Comparison of ENCODE assay signal across 8 cellular contexts in genomic region chr6:43059168-43060033, GRCh38. TPM values are rescaled to one million over a fixed set of nuclear protein-coding genes. Genes with fewer than 3 reads are reported as not detected.
DNase-seq lines count a peak whose midpoint lies in the region; ATAC-seq and TF ChIP-seq lines count a peak whose summit lies in the region.

Gene KLC4 (plus strand): TSS chr6:43059631. CDS start chr6:43061336, 1,705 bp downstream.
Gene MRPL2 (minus strand): TSS chr6:43059434. CDS start chr6:43059381, 53 bp downstream.

- intact Hi-C loops in esophagus squamous epithelium (cut with DNase I) = loop anchor here (10.0 kb wide), 1 partner anchor 95 kb away; the partner anchor contains the start of gene GNMT

- no peak within 1 kb of the TSS for H3K4me3 ChIP-seq in KMS-11 (IDR thresholded peaks at IDR 0.05; ENCODE audit: insufficient read depth, low read depth, low read length)
- peak within 1 kb of the TSS; percentile 49 to 98 (median 69) for H3K4me3 ChIP-seq in Peyer's patch
- peak within 1 kb of the TSS; percentile 83 to 97 (median 90) for H3K4me3 ChIP-seq in esophagus squamous epithelium

- TF ChIP-seq POLR2A in Peyer's patch (IDR thresholded peaks at IDR 0.05) (peak; percentile 82 to 85), esophagus squamous epithelium (IDR thresholded peaks at IDR 0.05) (peak in 3 of 4 donors; percentile 62 to 84 (median 77))

- H3K4me2 ChIP-seq in KMS-11 = peak within 1 kb of the TSS; percentile 99

- H3K27ac ChIP-seq in KMS-11 (peak within 1 kb of the TSS; percentile 7; the same call in 1 of the 2 replicates), Peyer's patch (peak within 1 kb of the TSS; percentile 88 to 98 (median 90)), esophagus squamous epithelium (peak within 1 kb of the TSS; percentile 89 to 97 (median 94))

- no peak for TF ChIP-seq CTCF in KMS-11 (conservative IDR thresholded peaks at IDR 0.05; ENCODE audit: low read depth, low read length)
- TF ChIP-seq CTCF in Peyer's patch (IDR thresholded peaks at IDR 0.05) = no peak
- TF ChIP-seq CTCF in esophagus squamous epithelium (IDR thresholded peaks at IDR 0.05) = peak in 1 of 6 experiments; percentile 4

- peak within 1 kb of the TSS; percentile 93 for H2AFZ ChIP-seq in KMS-11 (ENCODE audit: low read depth)

- 0 to 1% methylated on average over 25 to 29 of the region's 64 CpGs for WGBS in esophagus squamous epithelium, 2 donors

- H3K9me3 ChIP-seq in Peyer's patch = no peaks in the 10 kb centered on the region
- no peaks in the 10 kb centered on the region for H3K9me3 ChIP-seq in esophagus squamous epithelium

- peak within 1 kb of the TSS; percentile 84; the same call in 1 of the 2 replicates for H3K9ac ChIP-seq in KMS-11

- H3K27me3 ChIP-seq in KMS-11 (ENCODE audit: insufficient read depth, low read depth) = no peaks in the 10 kb centered on the region
- no peaks in the 10 kb centered on the region for H3K27me3 ChIP-seq in Peyer's patch
- no peaks in the 10 kb centered on the region for H3K27me3 ChIP-seq in esophagus squamous epithelium

- ATAC-seq in GM21737 (IDR thresholded peaks at IDR 0.05; ENCODE audit: unreplicated experiment) = peak; percentile 78

- H3K36me3 ChIP-seq in KMS-11 (ENCODE audit: insufficient read depth) (no peaks in the 10 kb centered on the region), Peyer's patch (peaks cover 0 to 47% (median 2%) of the 10 kb centered on the region in 3 donors), esophagus squamous epithelium (peaks cover 0 to 59% (median 4%) of the 10 kb centered on the region in 3 donors)

- no peaks in the 10 kb centered on the region for H4K20me1 ChIP-seq in KMS-11 (ENCODE audit: insufficient read depth)

- H3K79me2 ChIP-seq in KMS-11 (ENCODE audit: insufficient read depth, low read depth) = peaks cover 13% of the 10 kb centered on the region

- DNase-seq in DMS53 treated with DMSO at 0.1 percent for 48 hours (lab: John Stamatoyannopoulos, UW; ENCODE audit: unreplicated experiment) = peak; percentile 94
- DNase-seq in Peyer's patch = peak; percentile 98 to 99 (median 99)
- DNase-seq in activated T-helper 1 cell treated with Interleukin-2 at 50 U/mL for 16 hours (ENCODE audit: low read depth) = peak; percentile 92
- DNase-seq in esophagus squamous epithelium (lab: John Stamatoyannopoulos, UW) = peak; percentile 93
- DNase-seq in myocyte (ENCODE audit: low read depth) = peak; percentile 99
- peak; percentile 93 to 95 for DNase-seq in stimulated activated CD8-positive, alpha-beta memory T cell treated with anti-CD3 and anti-CD28 coated beads, Interleukin-7, amount 100 ng/mL, for 48 hours (ENCODE audit: extremely low read depth in 1 of 2, low read depth in 1 of 2)

- H3K4me1 ChIP-seq in KMS-11 (ENCODE audit: low read depth, poor library complexity, severe bottlenecking) = peaks cover 16% of the 10 kb centered on the region
- H3K4me1 ChIP-seq in Peyer's patch = peaks cover 0 to 35% (median 8%) of the 10 kb centered on the region in 4 donors
- H3K4me1 ChIP-seq in esophagus squamous epithelium = peaks cover 12 to 40% (median 20%) of the 10 kb centered on the region in 3 donors

RNA-seq across cellular contexts. Expression of gene KLC4, which starts in this region (rescaled TPM):
- 100 to 1,000 TPM in 3 of 4 donors, 10 to 100 TPM in 1; 50.3 to 214 (median 183) TPM for total RNA-seq in Peyer's patch
- total RNA-seq in esophagus squamous epithelium = 10 to 100 TPM in 2 of 4 donors, 1 to 10 TPM in 2; 4.5 to 15.8 (median 9.4) TPM
- total RNA-seq in myocyte = 21.0 and 23.6 TPM in 2 replicates
- polyA plus RNA-seq in myocyte (2012) = 31.8 TPM

RNA-seq across cellular contexts. Expression of gene MRPL2, which starts in this region (rescaled TPM):
- total RNA-seq in Peyer's patch (10 to 100 TPM; 19.0 to 40.8 (median 22.1) TPM), esophagus squamous epithelium (10 to 100 TPM; 23.3 to 29.1 (median 24.5) TPM), myocyte (17.6 and 27.3 TPM in 2 replicates)
- polyA plus RNA-seq in myocyte (2012) = 65.5 TPM

Comparison
In these comparisons a context has a peak if more than half of its experiments do, and no peak if none do; other contexts are left out.
1. H3K27ac ChIP-seq: peak in every context shown above with its lines; median percentile 94 in esophagus squamous epithelium; 90 in Peyer's patch; 7 in KMS-11.